In genomic region chr9:81690251-81690851, GRCh38 we compare ENCODE assay signal across 9 cellular contexts. TPM values are rescaled to one million over a fixed set of nuclear protein-coding genes. Genes with fewer than 3 reads are reported as not detected.
DNase-seq lines count a peak whose midpoint lies in the region; ATAC-seq lines count a peak whose summit lies in the region.
"Had no signal": no experiment of that assay in that cellular context is flagged by ENCODE, and none has a peak within 500 bp of the region (broad histone marks: within the 10 kb centered on the region; RNA-seq: fewer than 3 reads in every experiment).

No MANE protein-coding gene starts in this region.

- peaks cover 1% of the 10 kb centered on the region; the same call in 1 of the 2 replicates for H3K36me3 ChIP-seq in H7 (replicated peaks; ENCODE audit: control insufficient read depth, insufficient read depth, low read length)
- H3K36me3 ChIP-seq in muscle layer of duodenum (ENCODE audit: control insufficient read depth in 1 of 2, insufficient read depth in 2 of 2, low read length in 2 of 2), result no peaks in the 10 kb centered on the region

- H3K4me3 ChIP-seq in H7 (ENCODE audit: insufficient read depth, low read depth, low read length) (peak overlapping the region; percentile 62), muscle layer of duodenum (ENCODE audit: low read depth in 1 of 2, low read length in 2 of 2) (peak overlapping the region; percentile 82 to 86)

- DNase-seq in H7, result peak; percentile 58
- peak; percentile 77 for DNase-seq in NCI-H748 treated with DMSO at 0.1 percent for 48 hours (lab: John Stamatoyannopoulos, UW)
- DNase-seq in effector memory CD8-positive, alpha-beta T cell, result no peak
- DNase-seq in KG1 (lab: John Stamatoyannopoulos, UW), result no peak
- DNase-seq in NCI-H187 (lab: John Stamatoyannopoulos, UW), result no peak

- no peaks in the 10 kb centered on the region for H3K9me3 ChIP-seq in muscle layer of duodenum (ENCODE audit: control insufficient read depth in 1 of 2, low read length in 2 of 2)

- peaks cover 0 to 9% of the 10 kb centered on the region in 2 donors for H3K27me3 Mint-ChIP-seq in effector memory CD8-positive, alpha-beta T cell

- peaks cover 4 to 9% of the 10 kb centered on the region in 2 donors for H3K4me1 ChIP-seq in muscle layer of duodenum (ENCODE audit: control insufficient read depth in 1 of 2, insufficient read depth in 2 of 2, low read length in 2 of 2)

- H3K27me3 ChIP-seq in H7 (ENCODE audit: control insufficient read depth, insufficient read depth, low read length) (peaks cover 5% of the 10 kb centered on the region), muscle layer of duodenum (ENCODE audit: low read depth, low read length) (no peaks in the 10 kb centered on the region)

- H3K9me3 Mint-ChIP-seq in effector memory CD8-positive, alpha-beta T cell, result peaks cover 0 to 2% of the 10 kb centered on the region in 2 donors

- peaks cover 11% of the 10 kb centered on the region for H3K36me3 Mint-ChIP-seq in effector memory CD8-positive, alpha-beta T cell (ENCODE audit: insufficient read depth)

- peaks cover 4 to 6% of the 10 kb centered on the region in 2 donors for H3K4me1 Mint-ChIP-seq in effector memory CD8-positive, alpha-beta T cell (ENCODE audit: low read depth in 2 of 2)

- peak overlapping the region in 1 of 2 donors; percentile 79 for H3K27ac Mint-ChIP-seq in effector memory CD8-positive, alpha-beta T cell

- H3K4me3 Mint-ChIP-seq in effector memory CD8-positive, alpha-beta T cell, result peak overlapping the region; percentile 67 to 86

- peak overlapping the region; percentile 63 for H3K27ac ChIP-seq in muscle layer of duodenum (ENCODE audit: low read length)

- ATAC-seq in effector memory CD8-positive, alpha-beta T cell (replicated peaks), result no peak
- ATAC-seq in HG02981 (IDR thresholded peaks at IDR 0.05; ENCODE audit: unreplicated experiment), result no peak
- no peak for ATAC-seq in GM18867 (IDR thresholded peaks at IDR 0.05; ENCODE audit: unreplicated experiment)

RNA-seq across cellular contexts. Expression of gene TLE1, which starts 1.0 kb away (rescaled TPM):
- 84.1 and 107 TPM in 2 replicates for total RNA-seq in H7 (2014; rRNA removed; shearing (Covaris generic))
- total RNA-seq: activated CD8-positive, alpha-beta memory T cell treated with anti-CD3 and anti-CD28 coated beads for 36 hours had no signal

Comparison
In these comparisons a context has a peak if more than half of its experiments do, and no peak if none do; other contexts are left out.
1. DNase-seq: peak in H7 (single experiment) and NCI-H748 treated with DMSO at 0.1 percent for 48 hours (single experiment); none in effector memory CD8-positive, alpha-beta T cell (0 of 3), KG1 (single experiment) and NCI-H187 (0 of 2).